ENCODE assay signal across 1 cellular context in the genomic region with DNA sequence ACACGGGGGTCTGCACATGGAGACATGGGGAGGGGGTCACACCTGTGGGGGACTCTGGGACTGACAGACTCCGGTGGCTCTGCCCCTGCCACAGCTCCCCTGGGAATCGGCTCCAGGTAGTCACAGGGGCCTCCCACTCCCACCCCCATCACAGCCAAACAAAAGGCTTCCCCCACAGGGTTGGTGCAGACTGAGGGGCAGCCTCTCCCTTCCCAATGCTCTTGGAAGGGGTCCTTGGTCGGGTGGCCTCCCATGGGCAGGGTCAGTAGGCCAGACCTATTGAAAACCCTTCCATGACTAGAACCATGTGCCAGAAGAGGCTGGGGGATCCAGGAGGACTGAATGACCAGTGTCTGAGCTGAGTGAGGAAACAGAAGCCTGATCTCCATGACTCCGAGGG.
TF ChIP-seq lines count a peak whose summit lies in the region.

No MANE protein-coding gene starts in this region.

TF ChIP-seq in GM12878, 131 proteins besides CTCF, POLR2A, EP300 and RAD21:
- TF ChIP-seq SPI1 (IDR thresholded peaks at IDR 0.05; ENCODE audit: borderline replicate concordance, insufficient read depth, low read depth, low read length) (no peak), NFIC (IDR thresholded peaks at IDR 0.05; ENCODE audit: low read depth, low read length) (no peak), POU2F2 (IDR thresholded peaks at IDR 0.05; ENCODE audit: borderline replicate concordance, low read depth, low read length) (no peak), SREBF2 (IDR thresholded peaks at IDR 0.05; ENCODE audit: low read length) (no peak), MXI1 (IDR thresholded peaks at IDR 0.05; ENCODE audit: low read depth, low read length) (no peak), CBX5 (IDR thresholded peaks at IDR 0.05; ENCODE audit: low read depth) (no peak), EGR1 (IDR thresholded peaks at IDR 0.05; ENCODE audit: borderline replicate concordance in 1 of 2, low read depth in 2 of 2, low read length in 2 of 2) (no peak)
- TF ChIP-seq, protein P1, sequence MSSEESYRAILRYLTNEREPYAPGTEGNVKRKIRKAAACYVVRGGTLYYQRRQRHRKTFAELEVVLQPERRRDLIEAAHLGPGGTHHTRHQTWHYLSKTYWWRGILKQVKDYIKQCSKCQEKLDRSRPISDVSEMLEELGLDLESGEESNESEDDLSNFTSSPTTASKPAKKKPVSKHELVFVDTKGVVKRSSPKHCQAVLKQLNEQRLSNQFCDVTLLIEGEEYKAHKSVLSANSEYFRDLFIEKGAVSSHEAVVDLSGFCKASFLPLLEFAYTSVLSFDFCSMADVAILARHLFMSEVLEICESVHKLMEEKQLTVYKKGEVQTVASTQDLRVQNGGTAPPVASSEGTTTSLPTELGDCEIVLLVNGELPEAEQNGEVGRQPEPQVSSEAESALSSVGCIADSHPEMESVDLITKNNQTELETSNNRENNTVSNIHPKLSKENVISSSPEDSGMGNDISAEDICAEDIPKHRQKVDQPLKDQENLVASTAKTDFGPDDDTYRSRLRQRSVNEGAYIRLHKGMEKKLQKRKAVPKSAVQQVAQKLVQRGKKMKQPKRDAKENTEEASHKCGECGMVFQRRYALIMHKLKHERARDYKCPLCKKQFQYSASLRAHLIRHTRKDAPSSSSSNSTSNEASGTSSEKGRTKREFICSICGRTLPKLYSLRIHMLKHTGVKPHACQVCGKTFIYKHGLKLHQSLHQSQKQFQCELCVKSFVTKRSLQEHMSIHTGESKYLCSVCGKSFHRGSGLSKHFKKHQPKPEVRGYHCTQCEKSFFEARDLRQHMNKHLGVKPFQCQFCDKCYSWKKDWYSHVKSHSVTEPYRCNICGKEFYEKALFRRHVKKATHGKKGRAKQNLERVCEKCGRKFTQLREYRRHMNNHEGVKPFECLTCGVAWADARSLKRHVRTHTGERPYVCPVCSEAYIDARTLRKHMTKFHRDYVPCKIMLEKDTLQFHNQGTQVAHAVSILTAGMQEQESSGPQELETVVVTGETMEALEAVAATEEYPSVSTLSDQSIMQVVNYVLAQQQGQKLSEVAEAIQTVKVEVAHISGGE (CRISPR knock-in tag; IDR thresholded peaks at IDR 0.05), result no peak
- TF ChIP-seq, protein P2, sequence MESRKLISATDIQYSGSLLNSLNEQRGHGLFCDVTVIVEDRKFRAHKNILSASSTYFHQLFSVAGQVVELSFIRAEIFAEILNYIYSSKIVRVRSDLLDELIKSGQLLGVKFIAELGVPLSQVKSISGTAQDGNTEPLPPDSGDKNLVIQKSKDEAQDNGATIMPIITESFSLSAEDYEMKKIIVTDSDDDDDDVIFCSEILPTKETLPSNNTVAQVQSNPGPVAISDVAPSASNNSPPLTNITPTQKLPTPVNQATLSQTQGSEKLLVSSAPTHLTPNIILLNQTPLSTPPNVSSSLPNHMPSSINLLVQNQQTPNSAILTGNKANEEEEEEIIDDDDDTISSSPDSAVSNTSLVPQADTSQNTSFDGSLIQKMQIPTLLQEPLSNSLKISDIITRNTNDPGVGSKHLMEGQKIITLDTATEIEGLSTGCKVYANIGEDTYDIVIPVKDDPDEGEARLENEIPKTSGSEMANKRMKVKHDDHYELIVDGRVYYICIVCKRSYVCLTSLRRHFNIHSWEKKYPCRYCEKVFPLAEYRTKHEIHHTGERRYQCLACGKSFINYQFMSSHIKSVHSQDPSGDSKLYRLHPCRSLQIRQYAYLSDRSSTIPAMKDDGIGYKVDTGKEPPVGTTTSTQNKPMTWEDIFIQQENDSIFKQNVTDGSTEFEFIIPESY (IDR thresholded peaks at IDR 0.05), result no peak
- TF ChIP-seq, protein P3, sequence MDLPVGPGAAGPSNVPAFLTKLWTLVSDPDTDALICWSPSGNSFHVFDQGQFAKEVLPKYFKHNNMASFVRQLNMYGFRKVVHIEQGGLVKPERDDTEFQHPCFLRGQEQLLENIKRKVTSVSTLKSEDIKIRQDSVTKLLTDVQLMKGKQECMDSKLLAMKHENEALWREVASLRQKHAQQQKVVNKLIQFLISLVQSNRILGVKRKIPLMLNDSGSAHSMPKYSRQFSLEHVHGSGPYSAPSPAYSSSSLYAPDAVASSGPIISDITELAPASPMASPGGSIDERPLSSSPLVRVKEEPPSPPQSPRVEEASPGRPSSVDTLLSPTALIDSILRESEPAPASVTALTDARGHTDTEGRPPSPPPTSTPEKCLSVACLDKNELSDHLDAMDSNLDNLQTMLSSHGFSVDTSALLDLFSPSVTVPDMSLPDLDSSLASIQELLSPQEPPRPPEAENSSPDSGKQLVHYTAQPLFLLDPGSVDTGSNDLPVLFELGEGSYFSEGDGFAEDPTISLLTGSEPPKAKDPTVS (IDR thresholded peaks at IDR 0.05; ENCODE audit: low read depth, low read length), result no peak
- TF ChIP-seq, protein P4, sequence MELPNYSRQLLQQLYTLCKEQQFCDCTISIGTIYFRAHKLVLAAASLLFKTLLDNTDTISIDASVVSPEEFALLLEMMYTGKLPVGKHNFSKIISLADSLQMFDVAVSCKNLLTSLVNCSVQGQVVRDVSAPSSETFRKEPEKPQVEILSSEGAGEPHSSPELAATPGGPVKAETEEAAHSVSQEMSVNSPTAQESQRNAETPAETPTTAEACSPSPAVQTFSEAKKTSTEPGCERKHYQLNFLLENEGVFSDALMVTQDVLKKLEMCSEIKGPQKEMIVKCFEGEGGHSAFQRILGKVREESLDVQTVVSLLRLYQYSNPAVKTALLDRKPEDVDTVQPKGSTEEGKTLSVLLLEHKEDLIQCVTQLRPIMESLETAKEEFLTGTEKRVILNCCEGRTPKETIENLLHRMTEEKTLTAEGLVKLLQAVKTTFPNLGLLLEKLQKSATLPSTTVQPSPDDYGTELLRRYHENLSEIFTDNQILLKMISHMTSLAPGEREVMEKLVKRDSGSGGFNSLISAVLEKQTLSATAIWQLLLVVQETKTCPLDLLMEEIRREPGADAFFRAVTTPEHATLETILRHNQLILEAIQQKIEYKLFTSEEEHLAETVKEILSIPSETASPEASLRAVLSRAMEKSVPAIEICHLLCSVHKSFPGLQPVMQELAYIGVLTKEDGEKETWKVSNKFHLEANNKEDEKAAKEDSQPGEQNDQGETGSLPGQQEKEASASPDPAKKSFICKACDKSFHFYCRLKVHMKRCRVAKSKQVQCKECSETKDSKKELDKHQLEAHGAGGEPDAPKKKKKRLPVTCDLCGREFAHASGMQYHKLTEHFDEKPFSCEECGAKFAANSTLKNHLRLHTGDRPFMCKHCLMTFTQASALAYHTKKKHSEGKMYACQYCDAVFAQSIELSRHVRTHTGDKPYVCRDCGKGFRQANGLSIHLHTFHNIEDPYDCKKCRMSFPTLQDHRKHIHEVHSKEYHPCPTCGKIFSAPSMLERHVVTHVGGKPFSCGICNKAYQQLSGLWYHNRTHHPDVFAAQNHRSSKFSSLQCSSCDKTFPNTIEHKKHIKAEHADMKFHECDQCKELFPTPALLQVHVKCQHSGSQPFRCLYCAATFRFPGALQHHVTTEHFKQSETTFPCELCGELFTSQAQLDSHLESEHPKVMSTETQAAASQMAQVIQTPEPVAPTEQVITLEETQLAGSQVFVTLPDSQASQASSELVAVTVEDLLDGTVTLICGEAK (IDR thresholded peaks at IDR 0.05; ENCODE audit: borderline replicate concordance), result no peak
- TF ChIP-seq, protein P5, sequence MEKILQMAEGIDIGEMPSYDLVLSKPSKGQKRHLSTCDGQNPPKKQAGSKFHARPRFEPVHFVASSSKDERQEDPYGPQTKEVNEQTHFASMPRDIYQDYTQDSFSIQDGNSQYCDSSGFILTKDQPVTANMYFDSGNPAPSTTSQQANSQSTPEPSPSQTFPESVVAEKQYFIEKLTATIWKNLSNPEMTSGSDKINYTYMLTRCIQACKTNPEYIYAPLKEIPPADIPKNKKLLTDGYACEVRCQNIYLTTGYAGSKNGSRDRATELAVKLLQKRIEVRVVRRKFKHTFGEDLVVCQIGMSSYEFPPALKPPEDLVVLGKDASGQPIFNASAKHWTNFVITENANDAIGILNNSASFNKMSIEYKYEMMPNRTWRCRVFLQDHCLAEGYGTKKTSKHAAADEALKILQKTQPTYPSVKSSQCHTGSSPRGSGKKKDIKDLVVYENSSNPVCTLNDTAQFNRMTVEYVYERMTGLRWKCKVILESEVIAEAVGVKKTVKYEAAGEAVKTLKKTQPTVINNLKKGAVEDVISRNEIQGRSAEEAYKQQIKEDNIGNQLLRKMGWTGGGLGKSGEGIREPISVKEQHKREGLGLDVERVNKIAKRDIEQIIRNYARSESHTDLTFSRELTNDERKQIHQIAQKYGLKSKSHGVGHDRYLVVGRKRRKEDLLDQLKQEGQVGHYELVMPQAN (conservative IDR thresholded peaks at IDR 0.05), result no peak
- TF ChIP-seq, protein P6, sequence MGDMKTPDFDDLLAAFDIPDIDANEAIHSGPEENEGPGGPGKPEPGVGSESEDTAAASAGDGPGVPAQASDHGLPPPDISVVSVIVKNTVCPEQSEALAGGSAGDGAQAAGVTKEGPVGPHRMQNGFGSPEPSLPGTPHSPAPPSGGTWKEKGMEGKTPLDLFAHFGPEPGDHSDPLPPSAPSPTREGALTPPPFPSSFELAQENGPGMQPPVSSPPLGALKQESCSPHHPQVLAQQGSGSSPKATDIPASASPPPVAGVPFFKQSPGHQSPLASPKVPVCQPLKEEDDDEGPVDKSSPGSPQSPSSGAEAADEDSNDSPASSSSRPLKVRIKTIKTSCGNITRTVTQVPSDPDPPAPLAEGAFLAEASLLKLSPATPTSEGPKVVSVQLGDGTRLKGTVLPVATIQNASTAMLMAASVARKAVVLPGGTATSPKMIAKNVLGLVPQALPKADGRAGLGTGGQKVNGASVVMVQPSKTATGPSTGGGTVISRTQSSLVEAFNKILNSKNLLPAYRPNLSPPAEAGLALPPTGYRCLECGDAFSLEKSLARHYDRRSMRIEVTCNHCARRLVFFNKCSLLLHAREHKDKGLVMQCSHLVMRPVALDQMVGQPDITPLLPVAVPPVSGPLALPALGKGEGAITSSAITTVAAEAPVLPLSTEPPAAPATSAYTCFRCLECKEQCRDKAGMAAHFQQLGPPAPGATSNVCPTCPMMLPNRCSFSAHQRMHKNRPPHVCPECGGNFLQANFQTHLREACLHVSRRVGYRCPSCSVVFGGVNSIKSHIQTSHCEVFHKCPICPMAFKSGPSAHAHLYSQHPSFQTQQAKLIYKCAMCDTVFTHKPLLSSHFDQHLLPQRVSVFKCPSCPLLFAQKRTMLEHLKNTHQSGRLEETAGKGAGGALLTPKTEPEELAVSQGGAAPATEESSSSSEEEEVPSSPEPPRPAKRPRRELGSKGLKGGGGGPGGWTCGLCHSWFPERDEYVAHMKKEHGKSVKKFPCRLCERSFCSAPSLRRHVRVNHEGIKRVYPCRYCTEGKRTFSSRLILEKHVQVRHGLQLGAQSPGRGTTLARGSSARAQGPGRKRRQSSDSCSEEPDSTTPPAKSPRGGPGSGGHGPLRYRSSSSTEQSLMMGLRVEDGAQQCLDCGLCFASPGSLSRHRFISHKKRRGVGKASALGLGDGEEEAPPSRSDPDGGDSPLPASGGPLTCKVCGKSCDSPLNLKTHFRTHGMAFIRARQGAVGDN (IDR thresholded peaks at IDR 0.05), result no peak
- TF ChIP-seq, protein P7, sequence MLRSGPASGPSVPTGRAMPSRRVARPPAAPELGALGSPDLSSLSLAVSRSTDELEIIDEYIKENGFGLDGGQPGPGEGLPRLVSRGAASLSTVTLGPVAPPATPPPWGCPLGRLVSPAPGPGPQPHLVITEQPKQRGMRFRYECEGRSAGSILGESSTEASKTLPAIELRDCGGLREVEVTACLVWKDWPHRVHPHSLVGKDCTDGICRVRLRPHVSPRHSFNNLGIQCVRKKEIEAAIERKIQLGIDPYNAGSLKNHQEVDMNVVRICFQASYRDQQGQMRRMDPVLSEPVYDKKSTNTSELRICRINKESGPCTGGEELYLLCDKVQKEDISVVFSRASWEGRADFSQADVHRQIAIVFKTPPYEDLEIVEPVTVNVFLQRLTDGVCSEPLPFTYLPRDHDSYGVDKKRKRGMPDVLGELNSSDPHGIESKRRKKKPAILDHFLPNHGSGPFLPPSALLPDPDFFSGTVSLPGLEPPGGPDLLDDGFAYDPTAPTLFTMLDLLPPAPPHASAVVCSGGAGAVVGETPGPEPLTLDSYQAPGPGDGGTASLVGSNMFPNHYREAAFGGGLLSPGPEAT (IDR thresholded peaks at IDR 0.05; ENCODE audit: low read depth), result no peak
TF ChIP-seq in GM12878: peak in this region for 0.
